In the genomic region with DNA sequence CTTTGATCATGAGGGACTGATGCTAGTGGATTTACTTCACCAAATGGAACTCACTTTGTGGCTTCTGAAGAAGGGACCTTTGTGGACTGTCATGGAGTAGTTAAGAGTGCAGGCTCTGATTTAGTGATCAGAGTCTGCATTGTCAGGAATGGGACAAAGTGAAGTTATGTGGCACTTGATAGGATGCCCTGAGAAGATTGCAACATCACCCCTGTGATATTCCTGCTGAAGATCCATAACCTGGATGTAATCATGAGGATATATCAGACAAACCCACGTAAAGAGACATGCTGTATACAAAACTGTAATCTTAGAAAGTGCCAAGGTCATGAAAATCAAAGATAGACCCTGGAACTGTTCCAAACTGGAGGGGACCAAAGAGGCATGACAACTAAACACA, we compare ENCODE assay signal across 1 cellular context.
TF ChIP-seq lines count a peak whose summit lies in the region.

No MANE protein-coding gene starts in this region.

TF ChIP-seq in HCT116, 20 proteins besides CTCF, POLR2A, EP300 and RAD21:
- TF ChIP-seq SP1 (IDR thresholded peaks at IDR 0.05; ENCODE audit: low read depth), result no peak
- TF ChIP-seq TCF7L2 (IDR thresholded peaks at IDR 0.05; ENCODE audit: borderline replicate concordance, extremely low read depth, insufficient read depth, insufficient read length), result no peak
- no peak for TF ChIP-seq SRF (IDR thresholded peaks at IDR 0.05; ENCODE audit: low read depth)
- TF ChIP-seq, protein P1, sequence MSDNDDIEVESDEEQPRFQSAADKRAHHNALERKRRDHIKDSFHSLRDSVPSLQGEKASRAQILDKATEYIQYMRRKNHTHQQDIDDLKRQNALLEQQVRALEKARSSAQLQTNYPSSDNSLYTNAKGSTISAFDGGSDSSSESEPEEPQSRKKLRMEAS (IDR thresholded peaks at IDR 0.05), result no peak
- no peak for TF ChIP-seq EGR1 (IDR thresholded peaks at IDR 0.05; ENCODE audit: low read depth)
- TF ChIP-seq FOSL1 (IDR thresholded peaks at IDR 0.05; ENCODE audit: low read depth), result no peak
- TF ChIP-seq CBX3 (IDR thresholded peaks at IDR 0.05; ENCODE audit: low read depth), result no peak
- TF ChIP-seq JUND (IDR thresholded peaks at IDR 0.05), result no peak
- TF ChIP-seq ELF1 (IDR thresholded peaks at IDR 0.05; ENCODE audit: borderline replicate concordance, low read depth), result no peak
- TF ChIP-seq, protein P2, sequence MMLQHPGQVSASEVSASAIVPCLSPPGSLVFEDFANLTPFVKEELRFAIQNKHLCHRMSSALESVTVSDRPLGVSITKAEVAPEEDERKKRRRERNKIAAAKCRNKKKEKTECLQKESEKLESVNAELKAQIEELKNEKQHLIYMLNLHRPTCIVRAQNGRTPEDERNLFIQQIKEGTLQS (IDR thresholded peaks at IDR 0.05), result no peak
- no peak for TF ChIP-seq ZFX (IDR thresholded peaks at IDR 0.05)
- TF ChIP-seq, protein P3, sequence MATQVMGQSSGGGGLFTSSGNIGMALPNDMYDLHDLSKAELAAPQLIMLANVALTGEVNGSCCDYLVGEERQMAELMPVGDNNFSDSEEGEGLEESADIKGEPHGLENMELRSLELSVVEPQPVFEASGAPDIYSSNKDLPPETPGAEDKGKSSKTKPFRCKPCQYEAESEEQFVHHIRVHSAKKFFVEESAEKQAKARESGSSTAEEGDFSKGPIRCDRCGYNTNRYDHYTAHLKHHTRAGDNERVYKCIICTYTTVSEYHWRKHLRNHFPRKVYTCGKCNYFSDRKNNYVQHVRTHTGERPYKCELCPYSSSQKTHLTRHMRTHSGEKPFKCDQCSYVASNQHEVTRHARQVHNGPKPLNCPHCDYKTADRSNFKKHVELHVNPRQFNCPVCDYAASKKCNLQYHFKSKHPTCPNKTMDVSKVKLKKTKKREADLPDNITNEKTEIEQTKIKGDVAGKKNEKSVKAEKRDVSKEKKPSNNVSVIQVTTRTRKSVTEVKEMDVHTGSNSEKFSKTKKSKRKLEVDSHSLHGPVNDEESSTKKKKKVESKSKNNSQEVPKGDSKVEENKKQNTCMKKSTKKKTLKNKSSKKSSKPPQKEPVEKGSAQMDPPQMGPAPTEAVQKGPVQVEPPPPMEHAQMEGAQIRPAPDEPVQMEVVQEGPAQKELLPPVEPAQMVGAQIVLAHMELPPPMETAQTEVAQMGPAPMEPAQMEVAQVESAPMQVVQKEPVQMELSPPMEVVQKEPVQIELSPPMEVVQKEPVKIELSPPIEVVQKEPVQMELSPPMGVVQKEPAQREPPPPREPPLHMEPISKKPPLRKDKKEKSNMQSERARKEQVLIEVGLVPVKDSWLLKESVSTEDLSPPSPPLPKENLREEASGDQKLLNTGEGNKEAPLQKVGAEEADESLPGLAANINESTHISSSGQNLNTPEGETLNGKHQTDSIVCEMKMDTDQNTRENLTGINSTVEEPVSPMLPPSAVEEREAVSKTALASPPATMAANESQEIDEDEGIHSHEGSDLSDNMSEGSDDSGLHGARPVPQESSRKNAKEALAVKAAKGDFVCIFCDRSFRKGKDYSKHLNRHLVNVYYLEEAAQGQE (IDR thresholded peaks at IDR 0.05; ENCODE audit: low read depth), result no peak
- TF ChIP-seq, protein P4, sequence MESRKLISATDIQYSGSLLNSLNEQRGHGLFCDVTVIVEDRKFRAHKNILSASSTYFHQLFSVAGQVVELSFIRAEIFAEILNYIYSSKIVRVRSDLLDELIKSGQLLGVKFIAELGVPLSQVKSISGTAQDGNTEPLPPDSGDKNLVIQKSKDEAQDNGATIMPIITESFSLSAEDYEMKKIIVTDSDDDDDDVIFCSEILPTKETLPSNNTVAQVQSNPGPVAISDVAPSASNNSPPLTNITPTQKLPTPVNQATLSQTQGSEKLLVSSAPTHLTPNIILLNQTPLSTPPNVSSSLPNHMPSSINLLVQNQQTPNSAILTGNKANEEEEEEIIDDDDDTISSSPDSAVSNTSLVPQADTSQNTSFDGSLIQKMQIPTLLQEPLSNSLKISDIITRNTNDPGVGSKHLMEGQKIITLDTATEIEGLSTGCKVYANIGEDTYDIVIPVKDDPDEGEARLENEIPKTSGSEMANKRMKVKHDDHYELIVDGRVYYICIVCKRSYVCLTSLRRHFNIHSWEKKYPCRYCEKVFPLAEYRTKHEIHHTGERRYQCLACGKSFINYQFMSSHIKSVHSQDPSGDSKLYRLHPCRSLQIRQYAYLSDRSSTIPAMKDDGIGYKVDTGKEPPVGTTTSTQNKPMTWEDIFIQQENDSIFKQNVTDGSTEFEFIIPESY (IDR thresholded peaks at IDR 0.05; ENCODE audit: extremely low read depth, insufficient replicate concordance, low read length), result no peak
- TF ChIP-seq SIN3A (IDR thresholded peaks at IDR 0.05; ENCODE audit: low read depth), result no peak
- no peak for TF ChIP-seq EZH2 (IDR thresholded peaks at IDR 0.05)
- TF ChIP-seq YY1 (IDR thresholded peaks at IDR 0.05; ENCODE audit: extremely low read depth, insufficient replicate concordance, low read depth, low read length), result no peak
